18 cellular contexts compared by ENCODE assay signal in the genomic region with DNA sequence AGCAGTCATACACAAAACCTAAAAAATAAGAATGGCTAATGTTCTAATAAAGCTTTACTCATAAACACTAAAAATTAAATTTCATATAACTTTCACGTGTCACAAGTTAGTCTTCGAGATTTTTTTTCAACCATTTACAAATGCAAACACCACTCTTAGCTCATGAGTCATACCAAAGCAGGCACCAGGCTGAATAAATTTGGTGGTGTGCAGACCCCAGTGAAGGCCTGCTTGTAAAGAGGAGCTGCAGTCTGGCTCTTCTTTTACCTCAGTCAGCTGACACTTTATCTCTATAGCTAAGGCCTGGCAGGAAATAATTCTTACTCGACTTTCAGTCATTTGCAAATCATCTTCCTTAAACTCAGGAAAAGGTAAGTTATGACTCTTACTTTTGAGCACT.
"Had no signal": no experiment of that assay in that cellular context is flagged by ENCODE, and none has a peak within 500 bp of the region (broad histone marks: within the 10 kb centered on the region; RNA-seq: fewer than 3 reads in every experiment).

No MANE protein-coding gene starts in this region.

- ATAC-seq: heart right ventricle; left ventricle myocardium superior; stimulated activated naive CD8-positive, alpha-beta T cell treated with anti-CD3 and anti-CD28 coated beads, Interleukin-15, Interleukin-2, amounts not matched to agents 100 U/mL and 50 U/mL, for 24 hours; T-cell; WTC11 had no signal

- FAIRE-seq: keratinocyte had no signal

- H3K4me3 ChIP-seq: heart right ventricle, sigmoid colon, suprapubic skin, upper lobe of left lung had no signal

- DNase-seq: activated CD4-positive, alpha-beta T cell treated with anti-CD3 and anti-CD28 coated beads, Interleukin-2, amount 10 ng/mL, durations not matched to agents 24 days and 14 days; activated naive CD4-positive, alpha-beta T cell treated with Interleukin-2 at 50 U/mL for 16 hours; brain microvascular endothelial cell; cerebellar nuclear complex; foreskin melanocyte; heart right ventricle; left ventricle myocardium superior; mesenchymal stem cell; sigmoid colon; stimulated activated CD4-positive, alpha-beta T cell treated with anti-CD3 and anti-CD28 coated beads, Interleukin-2, amount 100 ng/mL, for 48 hours; stimulated activated CD8-positive, alpha-beta memory T cell treated with anti-CD3 and anti-CD28 coated beads, Interleukin-4, amount 100 ng/mL, for 48 hours; stimulated activated naive CD8-positive, alpha-beta T cell treated with anti-CD3 and anti-CD28 coated beads, Interleukin-15, Interleukin-2, amounts not matched to agents 100 U/mL and 50 U/mL, for 24 hours; T-cell; T1000; upper lobe of left lung had no signal

- H3K27ac ChIP-seq: brain microvascular endothelial cell, heart right ventricle, sigmoid colon, suprapubic skin, upper lobe of left lung had no signal

- H3K27me3 ChIP-seq: brain microvascular endothelial cell, heart right ventricle, sigmoid colon, suprapubic skin, upper lobe of left lung had no signal

- H3K4me1 ChIP-seq: sigmoid colon, suprapubic skin, upper lobe of left lung had no signal

- H3K36me3 ChIP-seq: brain microvascular endothelial cell had no signal

- H3K9me3 ChIP-seq: sigmoid colon, suprapubic skin, upper lobe of left lung had no signal
